22 cellular contexts compared by ENCODE assay signal in the genomic region with DNA sequence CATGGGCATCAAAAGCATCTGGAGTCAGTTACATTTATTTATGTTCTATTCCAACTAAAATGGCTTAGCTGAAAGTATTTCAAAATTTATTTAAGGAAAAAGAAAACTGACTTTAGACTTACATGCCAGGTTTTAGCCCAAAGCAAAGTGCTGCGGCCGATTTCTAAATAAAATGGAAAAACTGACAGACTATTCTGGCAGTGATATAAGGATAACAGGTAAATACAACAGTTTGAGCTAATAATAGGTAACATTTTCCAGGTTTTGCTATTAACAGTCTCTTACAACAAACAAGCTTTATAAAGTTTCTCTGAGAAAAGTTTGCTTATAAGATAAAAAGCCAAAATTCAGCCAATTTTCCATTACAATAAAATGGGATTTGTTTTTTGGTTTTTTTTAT.
DNase-seq lines count a peak whose midpoint lies in the region; ATAC-seq and TF ChIP-seq lines count a peak whose summit lies in the region.
"Had no signal": no experiment of that assay in that cellular context is flagged by ENCODE, and none has a peak within 500 bp of the region (broad histone marks: within the 10 kb centered on the region; RNA-seq: fewer than 3 reads in every experiment).

No MANE protein-coding gene starts in this region.

- H3K36me3 ChIP-seq in hepatocyte (replicated peaks; ENCODE audit: insufficient read depth, low read depth): no peaks in the 10 kb centered on the region
- H3K36me3 ChIP-seq: BE2C; BLaER1 treated with 17β-estradiol and CSF1 and Interleukin-3, amounts not matched to agents 10 nM and 100 nM had no signal

- H3K27ac ChIP-seq in hepatocyte: no peak overlapping the region
- H3K27ac ChIP-seq: 22Rv1; BLaER1 treated with 17β-estradiol and CSF1 and Interleukin-3, amounts not matched to agents 10 nM and 100 nM had no signal

- no peaks in the 10 kb centered on the region for H3K9me2 ChIP-seq in hepatocyte (replicated peaks; ENCODE audit: insufficient read depth)

- H4K20me1 ChIP-seq in hepatocyte (ENCODE audit: insufficient read depth, poor library complexity, severe bottlenecking): no peaks in the 10 kb centered on the region
- H4K20me1 ChIP-seq: BLaER1 treated with 17β-estradiol and CSF1 and Interleukin-3, amounts not matched to agents 10 nM and 100 nM had no signal

- no peaks in the 10 kb centered on the region for H3K27me3 ChIP-seq in hepatocyte
- H3K27me3 ChIP-seq: BE2C; BLaER1 treated with 17β-estradiol and CSF1 and Interleukin-3, amounts not matched to agents 10 nM and 100 nM had no signal

- no peaks in the 10 kb centered on the region for H3K9me3 ChIP-seq in hepatocyte (ENCODE audit: low read depth)
- H3K9me3 ChIP-seq: BE2C; BLaER1 treated with 17β-estradiol and CSF1 and Interleukin-3, amounts not matched to agents 10 nM and 100 nM had no signal

- H3K4me3 ChIP-seq in hepatocyte: no peak overlapping the region
- H3K4me3 ChIP-seq: BLaER1 treated with 17β-estradiol and CSF1 and Interleukin-3, amounts not matched to agents 10 nM and 100 nM; GM12878; GM23338 had no signal

- no peak for TF ChIP-seq CTCF in hepatocyte (IDR thresholded peaks at IDR 0.05; ENCODE audit: poor library complexity)

- peak; percentile 47 for DNase-seq in NCI-H1092 treated with DMSO at 0.1 percent for 48 hours (lab: John Stamatoyannopoulos, UW)
- no peak for DNase-seq in NCI-H1092 (lab: John Stamatoyannopoulos, UW)
- peak; percentile 46 for DNase-seq in NCI-H69 (lab: John Stamatoyannopoulos, UW)
- peak; percentile 9 for DNase-seq in hepatocyte (ENCODE audit: low spot score)
- DNase-seq in NK-92 treated with Interleukin-12 subunit alpha and Interleukin-12 subunit beta, amount 100 ng/mL, for 24 hours (lab: John Stamatoyannopoulos, UW): no peak
- no peak for DNase-seq in OCI-M2 (lab: John Stamatoyannopoulos, UW; ENCODE audit: unreplicated experiment)
- DNase-seq: ACHN; AML-193; BE2C; CD4-positive, alpha-beta T cell; CD8-positive, alpha-beta memory T cell; DMS 273 treated with DMSO at 0.1 percent for 48 hours; DMS79; EL; GDM1; H9 had no signal

- H3K4me1 ChIP-seq in hepatocyte (ENCODE audit: insufficient read depth): no peaks in the 10 kb centered on the region
- H3K4me1 ChIP-seq: BE2C; BLaER1 treated with 17β-estradiol and CSF1 and Interleukin-3, amounts not matched to agents 10 nM and 100 nM had no signal

- ATAC-seq in GM21423 (IDR thresholded peaks at IDR 0.05; ENCODE audit: unreplicated experiment): no peak
- ATAC-seq: GM12878, GM23338, HCT116 had no signal

- WGBS in hepatocyte (ENCODE audit: low lambda C conversion rate, missing lambda C conversion rate): 60% methylated on average over 2 of the region's 2 CpGs

- H2AFZ ChIP-seq in hepatocyte: no peak overlapping the region

- H3K79me2 ChIP-seq in hepatocyte: no peaks in the 10 kb centered on the region

- no peak overlapping the region for H3K4me2 ChIP-seq in hepatocyte
- H3K4me2 ChIP-seq: BLaER1 treated with 17β-estradiol and CSF1 and Interleukin-3, amounts not matched to agents 10 nM and 100 nM; GM23338 had no signal

Comparison
In these comparisons a context has a peak if more than half of its experiments do, and no peak if none do; other contexts are left out.
1. DNase-seq: peak in NCI-H1092 treated with DMSO at 0.1 percent for 48 hours (single experiment), NCI-H69 (single experiment) and hepatocyte (single experiment); none in NCI-H1092 (single experiment), NK-92 treated with Interleukin-12 subunit alpha and Interleukin-12 subunit beta, amount 100 ng/mL, for 24 hours (single experiment) and OCI-M2 (single experiment).